Comparison of ENCODE assay signal across 12 cellular contexts in genomic region chr2:217900780-217901360, GRCh38.
A peak's percentile ranks its signal among the peaks of the same experiment; 100 is the strongest.
DNase-seq lines count a peak whose midpoint lies in the region; ATAC-seq and TF ChIP-seq lines count a peak whose summit lies in the region.
"Had no signal": no experiment of that assay in that cellular context is flagged by ENCODE, and none has a peak within 500 bp of the region (broad histone marks: within the 10 kb centered on the region; RNA-seq: fewer than 3 reads in every experiment).

No MANE protein-coding gene starts in this region.

- H3K9me3 Mint-ChIP-seq in activated CD8-positive, alpha-beta T cell treated with anti-CD3 and anti-CD28 coated beads, Interleukin-2, amount 10 ng/mL, durations not matched to agents 7 days and 5 days (ENCODE audit: insufficient read depth): no peaks in the 10 kb centered on the region
- H3K9me3 Mint-ChIP-seq in CD8-positive, alpha-beta memory T cell: no peaks in the 10 kb centered on the region
- H3K9me3 Mint-ChIP-seq: type B pancreatic cell had no signal

- no peak for ATAC-seq in thoracic aorta (ENCODE audit: insufficient number of reproducible peaks, low FRiP score, low read depth)
- no peak for ATAC-seq in activated CD8-positive, alpha-beta T cell treated with anti-CD3 and anti-CD28 coated beads, Interleukin-2, amount 10 ng/mL, durations not matched to agents 7 days and 5 days
- ATAC-seq: Panc1 had no signal

- H3K27me3 Mint-ChIP-seq in activated CD8-positive, alpha-beta T cell treated with anti-CD3 and anti-CD28 coated beads, Interleukin-2, amount 10 ng/mL, durations not matched to agents 7 days and 5 days (ENCODE audit: low read depth): peaks cover 13% of the 10 kb centered on the region
- H3K27me3 Mint-ChIP-seq in CD8-positive, alpha-beta memory T cell: peaks cover 8 to 12% of the 10 kb centered on the region in 2 donors
- H3K27me3 Mint-ChIP-seq: type B pancreatic cell had no signal

- no peak overlapping the region for H2AFZ ChIP-seq in fibroblast of lung (ENCODE audit: low read length)
- no peak overlapping the region for H2AFZ ChIP-seq in osteoblast (ENCODE audit: low read length)

- CTCF ChIA-PET in RWPE1 (lab: Yijun Ruan, JAX): interaction anchor here (2.5 kb wide), 1 partner anchor 115 kb away, joined by 6 read pairs; no protein-coding TSS in a partner anchor
- CTCF ChIA-PET in activated CD8-positive, alpha-beta T cell treated with anti-CD3 and anti-CD28 coated beads, Interleukin-2, amount 10 ng/mL, durations not matched to agents 7 days and 5 days (lab: Charles Lee): interaction anchor here (1.5 kb wide), 1 partner anchor 14 kb away, joined by 3 read pairs; no protein-coding TSS in a partner anchor
- CTCF ChIA-PET in CD8-positive, alpha-beta memory T cell (lab: Charles Lee): no interaction called here

- peaks cover 15% of the 10 kb centered on the region for H3K36me3 ChIP-seq in fibroblast of lung (ENCODE audit: control insufficient read depth, insufficient read depth, low read length)
- peaks cover 57% of the 10 kb centered on the region for H3K36me3 ChIP-seq in osteoblast (ENCODE audit: insufficient read depth, low read length)
- peaks cover 40% of the 10 kb centered on the region for H3K36me3 ChIP-seq in thoracic aorta
- H3K36me3 ChIP-seq in CD8-positive, alpha-beta memory T cell (ENCODE audit: insufficient read depth, low read length): no peaks in the 10 kb centered on the region

- TF ChIP-seq CTCF in RWPE1 (conservative IDR thresholded peaks at IDR 0.05; ENCODE audit: low read depth) (no peak), fibroblast of lung (conservative IDR thresholded peaks at IDR 0.05 in 1 of 2, IDR thresholded peaks at IDR 0.05 in 1 of 2; ENCODE audit: low read depth in 1 of 2, low read length in 2 of 2) (no peak), osteoblast (IDR thresholded peaks at IDR 0.05; ENCODE audit: extremely low read depth, low read depth, low read length) (no peak), thoracic aorta (IDR thresholded peaks at IDR 0.05) (no peak)

- H3K9me3 ChIP-seq in fibroblast of lung (ENCODE audit: control insufficient read depth, insufficient read depth, low read depth, low read length) (no peaks in the 10 kb centered on the region), osteoblast (ENCODE audit: low read depth, low read length) (no peaks in the 10 kb centered on the region), thoracic aorta (no peaks in the 10 kb centered on the region)
- H3K9me3 ChIP-seq in CD8-positive, alpha-beta memory T cell (ENCODE audit: low read length): no peaks in the 10 kb centered on the region

- H4K20me1 ChIP-seq in fibroblast of lung (ENCODE audit: control insufficient read depth, extremely low read depth, insufficient read depth, low read length) (no peaks in the 10 kb centered on the region), osteoblast (ENCODE audit: insufficient read depth, low read length) (peaks cover 53% of the 10 kb centered on the region)

- H3K27ac ChIP-seq in RWPE1 (peak overlapping the region; percentile 92), fibroblast of lung (ENCODE audit: insufficient read depth, low read length) (no peak overlapping the region), osteoblast (ENCODE audit: low read depth, low read length) (no peak overlapping the region), thoracic aorta (peak overlapping the region; percentile 96 to 100)
- H3K27ac ChIP-seq in CD8-positive, alpha-beta memory T cell (ENCODE audit: low read depth, low read length): no peak overlapping the region

- H3K4me3 ChIP-seq in fibroblast of lung (replicated peaks in 1 of 4; ENCODE audit: control extremely low read depth in 1 of 4, insufficient read depth in 1 of 4, low read depth in 3 of 4, low read length in 4 of 4) (peak overlapping the region in 1 of 4 experiments; percentile 40), osteoblast (ENCODE audit: insufficient read depth, low read length) (no peak overlapping the region), thoracic aorta (peak overlapping the region; percentile 59)
- no peak overlapping the region for H3K4me3 ChIP-seq in CD8-positive, alpha-beta memory T cell (ENCODE audit: low read length)

- POLR2A ChIA-PET in RWPE1 (lab: Yijun Ruan, JAX; ENCODE audit: low non-redundant PET): no interaction called here
- POLR2A ChIA-PET in activated CD8-positive, alpha-beta T cell treated with anti-CD3 and anti-CD28 coated beads, Interleukin-2, amount 10 ng/mL, durations not matched to agents 7 days and 5 days (lab: Charles Lee): no interaction called here
- POLR2A ChIA-PET in CD8-positive, alpha-beta memory T cell (lab: Charles Lee): no interaction called here

- H3K9ac ChIP-seq in fibroblast of lung (ENCODE audit: insufficient read depth, low read length): no peak overlapping the region

- H3K79me2 ChIP-seq in fibroblast of lung (ENCODE audit: control insufficient read depth, insufficient read depth, low read length) (peaks cover 16% of the 10 kb centered on the region), osteoblast (ENCODE audit: insufficient read depth, low read length) (peaks cover 16% of the 10 kb centered on the region)

- peaks cover 46% of the 10 kb centered on the region for H3K4me1 ChIP-seq in fibroblast of lung (ENCODE audit: control insufficient read depth, extremely low read depth, insufficient read depth, low read length)
- peaks cover 48% of the 10 kb centered on the region for H3K4me1 ChIP-seq in osteoblast (ENCODE audit: insufficient read depth, low read length)
- H3K4me1 ChIP-seq in thoracic aorta (ENCODE audit: control insufficient read depth in 1 of 2, low read depth in 2 of 2): peaks cover 67 to 100% of the 10 kb centered on the region in 2 donors
- H3K4me1 ChIP-seq in CD8-positive, alpha-beta memory T cell (ENCODE audit: insufficient read depth, low read length): no peaks in the 10 kb centered on the region

- H3K27ac Mint-ChIP-seq in activated CD8-positive, alpha-beta T cell treated with anti-CD3 and anti-CD28 coated beads, Interleukin-2, amount 10 ng/mL, durations not matched to agents 7 days and 5 days: no peak overlapping the region
- no peak overlapping the region for H3K27ac Mint-ChIP-seq in CD8-positive, alpha-beta memory T cell

- H3K4me2 ChIP-seq in fibroblast of lung (ENCODE audit: extremely low read depth, insufficient read depth, low read length): peak overlapping the region; percentile 18
- no peak overlapping the region for H3K4me2 ChIP-seq in osteoblast (ENCODE audit: insufficient read depth, low read length)

- H3K4me1 Mint-ChIP-seq in activated CD8-positive, alpha-beta T cell treated with anti-CD3 and anti-CD28 coated beads, Interleukin-2, amount 10 ng/mL, durations not matched to agents 7 days and 5 days (ENCODE audit: low read depth): peaks cover 25% of the 10 kb centered on the region
- peaks cover 0 to 2% (median 0%) of the 10 kb centered on the region in 3 donors for H3K4me1 Mint-ChIP-seq in CD8-positive, alpha-beta memory T cell

- peaks cover 5% of the 10 kb centered on the region for H3K36me3 Mint-ChIP-seq in activated CD8-positive, alpha-beta T cell treated with anti-CD3 and anti-CD28 coated beads, Interleukin-2, amount 10 ng/mL, durations not matched to agents 7 days and 5 days (ENCODE audit: low read depth)
- H3K36me3 Mint-ChIP-seq in CD8-positive, alpha-beta memory T cell: no peaks in the 10 kb centered on the region

- no peak for DNase-seq in RWPE1 (ENCODE audit: low spot score)
- no peak for DNase-seq in fibroblast of lung (ENCODE audit: low read depth in 2 of 2)
- peak; percentile 37 for DNase-seq in osteoblast (ENCODE audit: insufficient read length, low spot score, missing footprints)
- no peak for DNase-seq in thoracic aorta (ENCODE audit: low spot score)
- DNase-seq in activated CD8-positive, alpha-beta T cell treated with anti-CD3 and anti-CD28 coated beads, Interleukin-2, amount 10 ng/mL, durations not matched to agents 7 days and 5 days: no peak
- no peak for DNase-seq in NCI-H2081 treated with DMSO at 0.1 percent for 48 hours (lab: John Stamatoyannopoulos, UW)
- no peak for DNase-seq in HuH-7 (ENCODE audit: low spot score)
- no peak for DNase-seq in CD8-positive, alpha-beta memory T cell
- DNase-seq: activated gamma-delta T cell, NCI-H1930 had no signal

- no peak overlapping the region for H3K4me3 Mint-ChIP-seq in activated CD8-positive, alpha-beta T cell treated with anti-CD3 and anti-CD28 coated beads, Interleukin-2, amount 10 ng/mL, durations not matched to agents 7 days and 5 days
- H3K4me3 Mint-ChIP-seq in CD8-positive, alpha-beta memory T cell: no peak overlapping the region
- H3K4me3 Mint-ChIP-seq: type B pancreatic cell had no signal

- H3K27me3 ChIP-seq in fibroblast of lung (ENCODE audit: control insufficient read depth, insufficient read depth, low read length) (no peaks in the 10 kb centered on the region), osteoblast (ENCODE audit: insufficient read depth, low read length) (no peaks in the 10 kb centered on the region), thoracic aorta (replicated peaks; ENCODE audit: insufficient read depth) (no peaks in the 10 kb centered on the region)
- no peaks in the 10 kb centered on the region for H3K27me3 ChIP-seq in CD8-positive, alpha-beta memory T cell (ENCODE audit: insufficient read depth, low read length, poor library complexity, severe bottlenecking)

Comparison
In these comparisons a context has a peak if more than half of its experiments do, and no peak if none do; other contexts are left out.
1. H3K27ac ChIP-seq: peak in RWPE1 (single experiment) and thoracic aorta (2 of 2); none in fibroblast of lung (single experiment), osteoblast (single experiment) and CD8-positive, alpha-beta memory T cell (single experiment).